Comparison of ENCODE assay signal across 8 cellular contexts in the genomic region with DNA sequence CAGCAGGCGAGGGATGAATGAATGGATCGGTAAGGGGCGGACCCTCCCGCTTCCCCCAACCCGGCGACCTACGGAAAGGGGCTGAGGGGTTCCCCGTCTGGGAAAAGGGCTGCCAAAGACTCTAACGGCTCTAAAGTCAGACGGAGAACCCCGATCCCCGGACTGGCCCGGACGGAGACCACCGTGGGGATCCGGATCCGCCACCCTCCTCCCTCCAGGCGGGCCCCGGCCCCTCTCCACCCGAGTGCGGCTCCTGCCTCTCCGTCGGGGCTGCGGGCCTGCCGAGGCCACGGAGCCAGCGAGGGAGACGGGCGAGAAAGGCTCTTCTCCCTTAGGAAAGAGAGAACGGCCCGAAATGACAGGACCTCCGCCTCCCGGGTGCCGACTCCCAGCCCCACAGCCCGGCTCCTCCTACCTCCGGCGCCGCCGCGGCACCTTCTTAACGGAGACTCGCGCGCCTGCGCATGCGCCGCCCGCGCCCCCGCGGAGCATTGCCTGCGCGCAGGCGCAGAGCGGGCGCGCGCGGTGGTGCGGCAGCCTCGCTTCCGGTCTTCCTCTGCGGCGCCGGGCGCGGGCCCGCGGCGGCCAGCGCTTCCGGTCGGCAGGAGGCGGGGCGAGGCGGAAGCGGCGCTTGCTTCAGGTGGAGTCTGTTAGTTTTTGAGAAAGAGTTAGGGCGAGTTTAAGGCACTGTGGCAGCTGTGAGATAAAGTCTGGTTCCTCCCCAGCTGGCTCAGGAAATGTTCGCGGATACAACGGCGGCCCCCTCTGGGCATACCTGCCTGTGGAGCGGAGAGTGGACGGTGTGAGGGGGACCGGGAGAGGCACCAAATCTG. TPM values are rescaled to one million over a fixed set of nuclear protein-coding genes. Genes with fewer than 3 reads are reported as not detected.
A peak's percentile ranks its signal among the peaks of the same experiment; 100 is the strongest.
DNase-seq lines count a peak whose midpoint lies in the region; ATAC-seq, FAIRE-seq and TF ChIP-seq lines count a peak whose summit lies in the region.

A gene with protein sequence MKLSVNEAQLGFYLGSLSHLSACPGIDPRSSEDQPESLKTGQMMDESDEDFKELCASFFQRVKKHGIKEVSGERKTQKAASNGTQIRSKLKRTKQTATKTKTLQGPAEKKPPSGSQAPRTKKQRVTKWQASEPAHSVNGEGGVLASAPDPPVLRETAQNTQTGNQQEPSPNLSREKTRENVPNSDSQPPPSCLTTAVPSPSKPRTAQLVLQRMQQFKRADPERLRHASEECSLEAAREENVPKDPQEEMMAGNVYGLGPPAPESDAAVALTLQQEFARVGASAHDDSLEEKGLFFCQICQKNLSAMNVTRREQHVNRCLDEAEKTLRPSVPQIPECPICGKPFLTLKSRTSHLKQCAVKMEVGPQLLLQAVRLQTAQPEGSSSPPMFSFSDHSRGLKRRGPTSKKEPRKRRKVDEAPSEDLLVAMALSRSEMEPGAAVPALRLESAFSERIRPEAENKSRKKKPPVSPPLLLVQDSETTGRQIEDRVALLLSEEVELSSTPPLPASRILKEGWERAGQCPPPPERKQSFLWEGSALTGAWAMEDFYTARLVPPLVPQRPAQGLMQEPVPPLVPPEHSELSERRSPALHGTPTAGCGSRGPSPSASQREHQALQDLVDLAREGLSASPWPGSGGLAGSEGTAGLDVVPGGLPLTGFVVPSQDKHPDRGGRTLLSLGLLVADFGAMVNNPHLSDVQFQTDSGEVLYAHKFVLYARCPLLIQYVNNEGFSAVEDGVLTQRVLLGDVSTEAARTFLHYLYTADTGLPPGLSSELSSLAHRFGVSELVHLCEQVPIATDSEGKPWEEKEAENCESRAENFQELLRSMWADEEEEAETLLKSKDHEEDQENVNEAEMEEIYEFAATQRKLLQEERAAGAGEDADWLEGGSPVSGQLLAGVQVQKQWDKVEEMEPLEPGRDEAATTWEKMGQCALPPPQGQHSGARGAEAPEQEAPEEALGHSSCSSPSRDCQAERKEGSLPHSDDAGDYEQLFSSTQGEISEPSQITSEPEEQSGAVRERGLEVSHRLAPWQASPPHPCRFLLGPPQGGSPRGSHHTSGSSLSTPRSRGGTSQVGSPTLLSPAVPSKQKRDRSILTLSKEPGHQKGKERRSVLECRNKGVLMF (N-terminal part only) (minus strand): TSS at position 462 of the 833 bp plus-strand sequence. CDS start 2,642 bp downstream, outside the sequence.

- TF ChIP-seq EP300 in transverse colon (IDR thresholded peaks at IDR 0.05; ENCODE audit: low read depth): no peak

- H3K4me3 Mint-ChIP-seq in activated naive CD8-positive, alpha-beta T cell treated with anti-CD3 and anti-CD28 coated beads, Interleukin-2, amount 50 U/mL, for 24 hours: peak within 1 kb of the TSS; percentile 100

- H3K27me3 Mint-ChIP-seq in activated naive CD8-positive, alpha-beta T cell treated with anti-CD3 and anti-CD28 coated beads, Interleukin-2, amount 50 U/mL, for 24 hours: no peaks in the 10 kb centered on the region

- H3K9me3 ChIP-seq in heart right ventricle (no peaks in the 10 kb centered on the region), transverse colon (no peaks in the 10 kb centered on the region)

- H3K27ac Mint-ChIP-seq in activated naive CD8-positive, alpha-beta T cell treated with anti-CD3 and anti-CD28 coated beads, Interleukin-2, amount 50 U/mL, for 24 hours: peak within 1 kb of the TSS; percentile 97

- TF ChIP-seq CTCF in heart right ventricle (IDR thresholded peaks at IDR 0.05) (peak in 2 of 9 donors; percentile 5 to 17), transverse colon (IDR thresholded peaks at IDR 0.05) (no peak)

- H3K4me3 ChIP-seq in heart right ventricle (peak within 1 kb of the TSS; percentile 75 to 100 (median 94)), transverse colon (peak within 1 kb of the TSS; percentile 86 to 99 (median 91))

- no peaks in the 10 kb centered on the region for H3K27me3 ChIP-seq in heart right ventricle
- H3K27me3 ChIP-seq in transverse colon: no peaks in the 10 kb centered on the region

- H3K36me3 ChIP-seq in heart right ventricle (peaks cover 0 to 23% (median 0%) of the 10 kb centered on the region in 9 donors), transverse colon (no peaks in the 10 kb centered on the region)

- H3K4me1 ChIP-seq in heart right ventricle: peaks cover 0 to 34% (median 24%) of the 10 kb centered on the region in 9 donors
- peaks cover 6 to 23% (median 18%) of the 10 kb centered on the region in 4 donors for H3K4me1 ChIP-seq in transverse colon

- peak; percentile 99 for DNase-seq in GM12892 (ENCODE audit: insufficient read length)
- DNase-seq in NCI-H1436 treated with DMSO at 0.1 percent for 48 hours (lab: John Stamatoyannopoulos, UW): peak; percentile 62
- DNase-seq in T follicular helper cell (ENCODE audit: low read depth): peak; percentile 84
- DNase-seq in activated naive CD8-positive, alpha-beta T cell treated with anti-CD3 and anti-CD28 coated beads, Interleukin-2, amount 50 U/mL, for 24 hours: peak; percentile 92
- peak; percentile 85 to 94 for DNase-seq in heart right ventricle
- DNase-seq in pons (ENCODE audit: low spot score): peak; percentile 86
- peak; percentile 93 for DNase-seq in transverse colon

- no peaks in the 10 kb centered on the region for H3K9me3 Mint-ChIP-seq in activated naive CD8-positive, alpha-beta T cell treated with anti-CD3 and anti-CD28 coated beads, Interleukin-2, amount 50 U/mL, for 24 hours

- peak; percentile 96 for FAIRE-seq in GM12892 (lab: Jason Lieb, UNC)

- peak; percentile 77 for TF ChIP-seq POLR2A in GM12892 (IDR thresholded peaks at IDR 0.05; ENCODE audit: low read depth, low read length)
- TF ChIP-seq POLR2A in transverse colon (IDR thresholded peaks at IDR 0.05): peak; percentile 49

- 0% methylated on average over 74 to 86 of the region's 86 CpGs for WGBS in heart right ventricle, 2 donors
- 1% methylated on average over 77 of the region's 86 CpGs; no CpG with 5 or more reads in 1 of the 2 donors for WGBS in transverse colon (ENCODE audit: low coverage in 1 of 2), 2 donors

- H3K27ac ChIP-seq in heart right ventricle (peak within 1 kb of the TSS; percentile 31 to 96 (median 90)), transverse colon (peak within 1 kb of the TSS; percentile 84 to 93 (median 88))

- ATAC-seq in HG02852 (IDR thresholded peaks at IDR 0.05; ENCODE audit: unreplicated experiment) (peak; percentile 84), heart right ventricle (peak; percentile 92 to 98 (median 96))
- peak; percentile 87 for ATAC-seq in activated naive CD8-positive, alpha-beta T cell treated with anti-CD3 and anti-CD28 coated beads, Interleukin-2, amount 50 U/mL, for 24 hours

- peaks cover 24% of the 10 kb centered on the region for H3K36me3 Mint-ChIP-seq in activated naive CD8-positive, alpha-beta T cell treated with anti-CD3 and anti-CD28 coated beads, Interleukin-2, amount 50 U/mL, for 24 hours (ENCODE audit: low read depth)

- intact Hi-C loops in heart right ventricle (cut with DNase I) (no loop called here), transverse colon (cut with DNase I; ENCODE audit: low total_unique reads) (no loop called here)

- in situ Hi-C loops in transverse colon (cut with MboI; ENCODE audit: low pct_ligation_motif_present in 1 of 4, low pct_unique_long_range_greater_than_20kb in 1 of 4, low sequenced_read_pairs in 3 of 4): no loop called here

- peaks cover 46% of the 10 kb centered on the region for H3K4me1 Mint-ChIP-seq in activated naive CD8-positive, alpha-beta T cell treated with anti-CD3 and anti-CD28 coated beads, Interleukin-2, amount 50 U/mL, for 24 hours

RNA-seq across cellular contexts. Expression of the gene that starts here (rescaled TPM):
- polyA plus RNA-seq in GM12892 (2012; ENCODE audit: missing spikeins): 4.9 TPM
- total RNA-seq in heart right ventricle (1 to 10 TPM; 2.4 to 3.6 (median 2.9) TPM), transverse colon (10 to 100 TPM in 1 of 4 donors, 1 to 10 TPM in 3; 3.0 to 11.5 (median 4.9) TPM)
- 1 to 10 TPM; 1.1 to 4.4 TPM for polyA plus RNA-seq in heart right ventricle

Comparison
In these comparisons a context has a peak if more than half of its experiments do, and no peak if none do; other contexts are left out.
1. Peak in every context shown above with its lines: DNase-seq, ATAC-seq, H3K4me3 ChIP-seq and H3K27ac ChIP-seq.